ENCODE assay signal across 26 cellular contexts in genomic region chr11:85238907-85239306, GRCh38.
DNase-seq lines count a peak whose midpoint lies in the region; ATAC-seq, FAIRE-seq and TF ChIP-seq lines count a peak whose summit lies in the region.
"Had no signal": no experiment of that assay in that cellular context is flagged by ENCODE, and none has a peak within 500 bp of the region (broad histone marks: within the 10 kb centered on the region; RNA-seq: fewer than 3 reads in every experiment).

No MANE protein-coding gene starts in this region.

- no peak overlapping the region for H3K27ac ChIP-seq in HepG2 (ENCODE audit: extremely low read length, insufficient read depth, low read length)
- H3K27ac ChIP-seq in right lobe of liver = no peak overlapping the region
- H3K27ac ChIP-seq in IMR-90 (ENCODE audit: insufficient read depth, low read length) = no peak overlapping the region
- H3K27ac ChIP-seq in H1 (ENCODE audit: low read depth, low read length) = no peak overlapping the region
- H3K27ac ChIP-seq: BLaER1 treated with 17β-estradiol and CSF1 and Interleukin-3, amounts not matched to agents 10 nM and 100 nM; C4-2B had no signal

- intact Hi-C loops in HepG2 (cut with micrococcal nuclease; ENCODE audit: unreplicated experiment) (no loop called here), right lobe of liver (cut with DNase I) (no loop called here), IMR-90 (cut with micrococcal nuclease) (loop anchor here (5.0 kb wide), 1 partner anchor 118 kb away; no protein-coding TSS in a partner anchor)

- H2AK5ac ChIP-seq in IMR-90 (ENCODE audit: low read depth, low read length) (no peak overlapping the region), H1 (ENCODE audit: low read depth, low read length) (no peak overlapping the region)

- no peaks in the 10 kb centered on the region for H3K9me3 ChIP-seq in HepG2 (ENCODE audit: low read length)
- no peaks in the 10 kb centered on the region for H3K9me3 ChIP-seq in right lobe of liver
- H3K9me3 ChIP-seq in IMR-90 (ENCODE audit: control insufficient read depth, insufficient read depth, low read length) = no peaks in the 10 kb centered on the region
- H3K9me3 ChIP-seq in H1 (ENCODE audit: insufficient read depth in 2 of 2, low read depth in 1 of 2, low read length in 1 of 2) = no peaks in the 10 kb centered on the region
- H3K9me3 ChIP-seq: BLaER1 treated with 17β-estradiol and CSF1 and Interleukin-3, amounts not matched to agents 10 nM and 100 nM had no signal

- no peak overlapping the region for H2BK5ac ChIP-seq in IMR-90 (ENCODE audit: low read depth, low read length, poor library complexity, severe bottlenecking)
- no peak overlapping the region for H2BK5ac ChIP-seq in H1 (ENCODE audit: low read depth, low read length)

- H2BK15ac ChIP-seq in IMR-90 (ENCODE audit: low read depth, low read length) = no peak overlapping the region
- H2BK15ac ChIP-seq in H1 (ENCODE audit: low read length) = no peak overlapping the region

- no peak for TF ChIP-seq POLR2A in HepG2 (IDR thresholded peaks at IDR 0.05; ENCODE audit: insufficient read depth in 1 of 2, low read depth in 2 of 2, low read length in 2 of 2)
- no peak for TF ChIP-seq POLR2A in right lobe of liver (IDR thresholded peaks at IDR 0.05)
- TF ChIP-seq POLR2A in IMR-90 (IDR thresholded peaks at IDR 0.05; ENCODE audit: low read depth, low read length) = no peak
- TF ChIP-seq POLR2A in H1 (IDR thresholded peaks at IDR 0.05; ENCODE audit: control extremely low read depth in 1 of 2, low read depth in 2 of 2, low read length in 2 of 2) = no peak

- no peak overlapping the region for H3K18ac ChIP-seq in IMR-90 (ENCODE audit: low read depth, low read length)
- no peak overlapping the region for H3K18ac ChIP-seq in H1 (ENCODE audit: extremely low read depth, low read length)

- H3K36me3 ChIP-seq in HepG2 (replicated peaks in 1 of 2; ENCODE audit: control insufficient read depth in 1 of 2, insufficient read depth in 2 of 2, low read length in 2 of 2) (no peaks in the 10 kb centered on the region), right lobe of liver (no peaks in the 10 kb centered on the region), IMR-90 (ENCODE audit: control insufficient read depth, insufficient read depth, low read length) (no peaks in the 10 kb centered on the region), H1 (ENCODE audit: control insufficient read depth in 2 of 4, insufficient read depth in 4 of 4, low read length in 3 of 4) (no peaks in the 10 kb centered on the region)
- H3K36me3 ChIP-seq: BLaER1 treated with 17β-estradiol and CSF1 and Interleukin-3, amounts not matched to agents 10 nM and 100 nM had no signal

- H2AFZ ChIP-seq in HepG2 (ENCODE audit: low read length) (no peak overlapping the region), IMR-90 (replicated peaks; ENCODE audit: low read length, poor library complexity) (no peak overlapping the region), H1 (ENCODE audit: low read length) (no peak overlapping the region)

- POLR2A ChIA-PET in HepG2 (lab: Yijun Ruan, JAX) = no interaction called here
- POLR2A ChIA-PET in IMR-90 (lab: Charles Lee; ENCODE audit: unreplicated experiment) = no interaction called here
- POLR2A ChIA-PET in H1 (lab: Charles Lee; ENCODE audit: partially characterized antibody) = no interaction called here

- H3K27me3 ChIP-seq in HepG2 (ENCODE audit: control insufficient read depth in 1 of 2, insufficient read depth in 2 of 2, low read length in 2 of 2) = no peaks in the 10 kb centered on the region
- no peaks in the 10 kb centered on the region for H3K27me3 ChIP-seq in right lobe of liver
- H3K27me3 ChIP-seq in IMR-90 (ENCODE audit: control insufficient read depth, insufficient read depth, low read length) = no peaks in the 10 kb centered on the region
- no peaks in the 10 kb centered on the region for H3K27me3 ChIP-seq in H1 (replicated peaks in 1 of 4; ENCODE audit: control insufficient read depth in 3 of 4, extremely low read depth in 1 of 4, insufficient read depth in 3 of 4, low read length in 3 of 4)
- H3K27me3 ChIP-seq: BLaER1 treated with 17β-estradiol and CSF1 and Interleukin-3, amounts not matched to agents 10 nM and 100 nM had no signal

- H3K56ac ChIP-seq in IMR-90 (ENCODE audit: extremely low read depth, insufficient read depth, low read length) (no peak overlapping the region), H1 (replicated peaks; ENCODE audit: insufficient read length, low read depth, low read length) (no peak overlapping the region)

- in situ Hi-C loops in HepG2 (cut with HindIII; ENCODE audit: extremely low pct_ligation_motif_present, low pct_unique_long_range_greater_than_20kb) = no loop called here
- in situ Hi-C loops in IMR-90 (cut with MboI; ENCODE audit: low sequenced_read_pairs) = no loop called here

- H3K4me3 ChIP-seq in HepG2 (replicated peaks in 1 of 3; ENCODE audit: insufficient read depth in 1 of 3, low read depth in 2 of 3, low read length in 3 of 3) = no peak overlapping the region
- no peak overlapping the region for H3K4me3 ChIP-seq in right lobe of liver
- no peak overlapping the region for H3K4me3 ChIP-seq in IMR-90 (ENCODE audit: insufficient read depth, low read depth, low read length)
- H3K4me3 ChIP-seq in H1 (ENCODE audit: extremely low read depth in 1 of 4, insufficient read depth in 2 of 4, low read depth in 3 of 4, low read length in 4 of 4) = no peak overlapping the region
- H3K4me3 ChIP-seq: BLaER1 treated with 17β-estradiol and CSF1 and Interleukin-3, amounts not matched to agents 10 nM and 100 nM; GM12878 had no signal

- H3K79me2 ChIP-seq in HepG2 (ENCODE audit: insufficient read depth, low read length) (no peaks in the 10 kb centered on the region), H1 (ENCODE audit: control insufficient read depth in 1 of 2, insufficient read depth in 2 of 2, low read length in 2 of 2) (no peaks in the 10 kb centered on the region)

- dilution Hi-C loops in IMR-90 (cut with HindIII; ENCODE audit: low sequenced_read_pairs, unreplicated experiment) = no loop called here

- H3K4me2 ChIP-seq in HepG2 (ENCODE audit: low read depth, low read length) (no peak overlapping the region), IMR-90 (ENCODE audit: low read depth, low read length) (no peak overlapping the region), H1 (ENCODE audit: insufficient read depth in 1 of 2, low read depth in 2 of 2, low read length in 2 of 2) (no peak overlapping the region)
- H3K4me2 ChIP-seq: BLaER1 treated with 17β-estradiol and CSF1 and Interleukin-3, amounts not matched to agents 10 nM and 100 nM had no signal

- H2BK20ac ChIP-seq in IMR-90 (ENCODE audit: low read depth, low read length) = no peak overlapping the region
- H2BK20ac ChIP-seq in H1 (ENCODE audit: low read length) = no peak overlapping the region

- H3K14ac ChIP-seq in IMR-90 (replicated peaks; ENCODE audit: low read depth, low read length) = no peak overlapping the region
- no peak overlapping the region for H3K14ac ChIP-seq in H1 (ENCODE audit: insufficient read length)

- H3K4me1 ChIP-seq in HepG2 (ENCODE audit: insufficient read depth, low read length) = no peaks in the 10 kb centered on the region
- no peaks in the 10 kb centered on the region for H3K4me1 ChIP-seq in right lobe of liver
- H3K4me1 ChIP-seq in IMR-90 (ENCODE audit: control insufficient read depth, insufficient read depth, low read length) = no peaks in the 10 kb centered on the region
- H3K4me1 ChIP-seq in H1 (replicated peaks in 1 of 4; ENCODE audit: control insufficient read depth in 3 of 4, insufficient read depth in 4 of 4, low read length in 3 of 4) = no peaks in the 10 kb centered on the region
- H3K4me1 ChIP-seq: BLaER1 treated with 17β-estradiol and CSF1 and Interleukin-3, amounts not matched to agents 10 nM and 100 nM; Caco-2 had no signal

- H3K79me1 ChIP-seq in IMR-90 (ENCODE audit: low read depth in 1 of 2, low read length in 2 of 2) (no peaks in the 10 kb centered on the region), H1 (ENCODE audit: low read depth, low read length) (no peaks in the 10 kb centered on the region)

- TF ChIP-seq EP300 in HepG2 (IDR thresholded peaks at IDR 0.05; ENCODE audit: low read depth in 2 of 2, low read length in 2 of 2) = no peak
- TF ChIP-seq EP300 in HepG2 (CRISPR knock-in tag; IDR thresholded peaks at IDR 0.05; ENCODE audit: borderline replicate concordance) = no peak
- no peak for TF ChIP-seq EP300 in H1 (IDR thresholded peaks at IDR 0.05; ENCODE audit: borderline replicate concordance in 1 of 2, low read depth in 2 of 2, low read length in 2 of 2)

- TF ChIP-seq RAD21 in HepG2 (CRISPR knock-in tag; IDR thresholded peaks at IDR 0.05) (no peak), IMR-90 (IDR thresholded peaks at IDR 0.05; ENCODE audit: low read length) (no peak), H1 (IDR thresholded peaks at IDR 0.05 in 1 of 2, conservative IDR thresholded peaks at IDR 0.05 in 1 of 2; ENCODE audit: low read depth in 2 of 2, low read length in 2 of 2) (no peak)

- FAIRE-seq in HepG2 (lab: Jason Lieb, UNC) (no peak), H1 (lab: Jason Lieb, UNC) (no peak)
- FAIRE-seq: A204.1, D721Med, GM12878, GM12892, GM18507 had no signal

- no peak overlapping the region for H4K8ac ChIP-seq in IMR-90 (ENCODE audit: low read depth in 2 of 2, low read length in 2 of 2)
- no peak overlapping the region for H4K8ac ChIP-seq in H1 (ENCODE audit: extremely low read depth, insufficient read depth, low read length)

- no peak overlapping the region for H2AK9ac ChIP-seq in IMR-90 (replicated peaks; ENCODE audit: low read depth, low read length, poor library complexity)

- H3K4ac ChIP-seq in IMR-90 (ENCODE audit: low read depth, low read length) = no peak overlapping the region
- no peak overlapping the region for H3K4ac ChIP-seq in H1 (replicated peaks; ENCODE audit: insufficient read length, low read depth, low read length)

- no TSS peak for BruUV-seq in HepG2 (replicated peaks; lab: Mats Ljungman, UMichigan)
- no TSS peak for BruUV-seq in IMR-90 (replicated peaks; lab: Mats Ljungman, UMichigan)

- CTCF ChIA-PET in HepG2 (lab: Yijun Ruan, JAX; ENCODE audit: low intra/inter-chr PET ratio, low total read pairs) (no interaction called here), IMR-90 (lab: Yijun Ruan, JAX) (no interaction called here), H1 (lab: Charles Lee; ENCODE audit: partially characterized antibody) (interaction anchor here (1.5 kb wide), 1 partner anchor 19 kb away, joined by 3 read pairs; no protein-coding TSS in a partner anchor)

- DNase-seq in HepG2 (ENCODE audit: low spot score) = no peak
- DNase-seq in right lobe of liver = no peak
- DNase-seq in IMR-90 = no peak
- no peak for DNase-seq in H1 (ENCODE audit: low read depth in 1 of 2, low spot score in 2 of 2)
- no peak for DNase-seq in DMS 273 (lab: John Stamatoyannopoulos, UW; ENCODE audit: unreplicated experiment)
- DNase-seq: 8988T; AML-193; Caco-2; Calu3; CD4-positive, alpha-beta T cell; CD8-positive, alpha-beta T cell; DMS 273 treated with DMSO at 0.1 percent for 48 hours; DMS153; DMS53; DMS79; DND-41; EL; GDM1 had no signal

- no peak overlapping the region for H2BK120ac ChIP-seq in IMR-90 (ENCODE audit: low read depth, low read length)
- H2BK120ac ChIP-seq in H1 (replicated peaks; ENCODE audit: low read depth, low read length) = no peak overlapping the region

- H3K23me2 ChIP-seq in H1 (ENCODE audit: low read depth, low read length) = no peaks in the 10 kb centered on the region

- 0% methylated on average over 1 of the region's 1 CpG for WGBS in HepG2 (ENCODE audit: low lambda C conversion rate)
- 46% methylated on average over 1 of the region's 1 CpG for WGBS in right lobe of liver (ENCODE audit: insufficient coverage, low coverage, low lambda C conversion rate, missing lambda C conversion rate)
- no CpG with 5 or more reads among the region's 1 CpG for WGBS in IMR-90 (ENCODE audit: extremely low coverage in 2 of 2, insufficient read length in 1 of 2), 2 experiments
- WGBS in H1 (ENCODE audit: extremely low coverage in 1 of 2, insufficient coverage in 1 of 2, insufficient read length in 1 of 2, insufficient replicate concordance in 2 of 2, low coverage in 1 of 2, low lambda C conversion rate in 2 of 2, missing lambda C conversion rate in 1 of 2), 2 experiments = 93% methylated on average over 1 of the region's 1 CpG; no CpG with 5 or more reads in 1 of the 2 experiments

- H3K9me1 ChIP-seq in IMR-90 (ENCODE audit: insufficient read depth, low read length) = no peaks in the 10 kb centered on the region

- no peak overlapping the region for H2BK12ac ChIP-seq in H1 (ENCODE audit: low read depth, low read length)

- ATAC-seq in HepG2 = no peak
- no peak for ATAC-seq in right lobe of liver
- no peak for ATAC-seq in IMR-90 (ENCODE audit: low read depth)
- ATAC-seq in HG02884 (IDR thresholded peaks at IDR 0.05; ENCODE audit: unreplicated experiment) = no peak
- ATAC-seq: CD8-positive, alpha-beta T cell; GM12878 had no signal

- H4K5ac ChIP-seq in IMR-90 (ENCODE audit: low read depth, low read length) (no peak overlapping the region), H1 (ENCODE audit: insufficient read length, low read depth, low read length) (no peak overlapping the region)

- H3K23ac ChIP-seq in IMR-90 (ENCODE audit: low read depth, low read length) (no peak overlapping the region), H1 (ENCODE audit: insufficient read length) (no peak overlapping the region)

- H4K20me1 ChIP-seq in HepG2 (ENCODE audit: insufficient read depth, low read length) (no peaks in the 10 kb centered on the region), IMR-90 (ENCODE audit: insufficient read depth, low read length) (no peaks in the 10 kb centered on the region), H1 (replicated peaks in 1 of 2; ENCODE audit: control insufficient read depth in 1 of 2, insufficient read depth in 2 of 2, low read length in 2 of 2) (no peaks in the 10 kb centered on the region)
- H4K20me1 ChIP-seq: BLaER1 treated with 17β-estradiol and CSF1 and Interleukin-3, amounts not matched to agents 10 nM and 100 nM had no signal

- no peak for TF ChIP-seq CTCF in HepG2 (CRISPR knock-in tag; IDR thresholded peaks at IDR 0.05)
- no peak for TF ChIP-seq CTCF in right lobe of liver (IDR thresholded peaks at IDR 0.05)
- no peak for TF ChIP-seq CTCF in IMR-90 (conservative IDR thresholded peaks at IDR 0.05; ENCODE audit: low read depth, low read length)
- TF ChIP-seq CTCF in H1 (IDR thresholded peaks at IDR 0.05; ENCODE audit: control extremely low read depth in 1 of 3, insufficient read depth in 1 of 3, low read depth in 1 of 3, low read length in 3 of 3) = no peak

- no peak overlapping the region for H3K9ac ChIP-seq in HepG2 (ENCODE audit: insufficient read depth, low read depth, low read length)
- no peak overlapping the region for H3K9ac ChIP-seq in IMR-90 (ENCODE audit: low read depth, low read length)
- no peak overlapping the region for H3K9ac ChIP-seq in H1 (replicated peaks in 1 of 4; ENCODE audit: extremely low read depth in 1 of 4, low read depth in 3 of 4, low read length in 3 of 4)
- H3K9ac ChIP-seq: BLaER1 treated with 17β-estradiol and CSF1 and Interleukin-3, amounts not matched to agents 10 nM and 100 nM had no signal

- H4K91ac ChIP-seq in IMR-90 (ENCODE audit: insufficient read depth, low read depth, low read length) = no peak overlapping the region
- no peak overlapping the region for H4K91ac ChIP-seq in H1 (replicated peaks; ENCODE audit: insufficient read length, low read length)

Comparison
In these comparisons a context has a peak if more than half of its experiments do, and no peak if none do; other contexts are left out.
1. Of the 41 proteins assayed by ChIP-seq in both HepG2 and H1: peak only in HepG2: none; only in H1: none; in both: MAFK; in neither: 40.